Comparison of ENCODE assay signal across 8 cellular contexts in the genomic region with DNA sequence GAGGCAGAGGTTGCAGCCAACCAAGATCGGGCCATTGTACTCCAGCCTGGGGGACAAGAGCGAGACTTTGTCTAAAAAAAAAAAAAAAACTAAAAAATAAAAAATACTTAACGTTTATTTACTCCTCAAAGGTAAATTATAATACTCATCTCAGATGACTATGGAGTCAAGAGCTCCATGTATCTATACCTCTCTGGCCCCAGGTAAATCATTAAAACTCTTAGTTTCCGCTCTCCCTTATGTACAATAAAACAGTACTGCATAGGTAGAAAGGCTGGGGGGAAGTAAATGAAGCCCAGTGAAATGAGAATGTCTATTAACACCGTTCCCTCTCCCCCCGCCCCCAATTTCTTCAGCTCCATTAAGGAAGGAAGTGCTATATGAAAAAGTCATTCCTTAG. TPM values are rescaled to one million over a fixed set of nuclear protein-coding genes. Genes with fewer than 3 reads are reported as not detected.
A peak's percentile ranks its signal among the peaks of the same experiment; 100 is the strongest.
DNase-seq lines count a peak whose midpoint lies in the region; ATAC-seq and TF ChIP-seq lines count a peak whose summit lies in the region.

No MANE protein-coding gene starts in this region.

- TF ChIP-seq CTCF in dorsolateral prefrontal cortex (IDR thresholded peaks at IDR 0.05 in 54 of 56, conservative IDR thresholded peaks at IDR 0.05 in 2 of 56; ENCODE audit: low read depth in 1 of 56, partially characterized antibody in 56 of 56) (no peak), nephron (IDR thresholded peaks at IDR 0.05; ENCODE audit: unreplicated experiment in 3 of 3) (no peak), left lung (IDR thresholded peaks at IDR 0.05) (no peak)

- H3K9me3 ChIP-seq in BLaER1, result no peaks in the 10 kb centered on the region
- H3K9me3 ChIP-seq in left lung, result no peaks in the 10 kb centered on the region

- intact Hi-C loops in dorsolateral prefrontal cortex (cut with DNase I) (loop anchor here (5.0 kb wide), 1 partner anchor 34 kb away; the partner anchor contains the start of gene PNRC1 (in 2 of the 2)), left lung (cut with DNase I) (no loop called here)

- no peak overlapping the region for H3K27ac ChIP-seq in BLaER1
- H3K27ac ChIP-seq in dorsolateral prefrontal cortex, result no peak overlapping the region
- no peak overlapping the region for H3K27ac ChIP-seq in left lung

- H3K36me3 ChIP-seq in BLaER1 (no peaks in the 10 kb centered on the region), left lung (no peaks in the 10 kb centered on the region)

- peaks cover 5% of the 10 kb centered on the region for H3K36me3 Mint-ChIP-seq in nephron (ENCODE audit: low read depth)

- peak overlapping the region; percentile 76 for H3K4me2 ChIP-seq in BLaER1

- H3K9ac ChIP-seq in BLaER1, result no peak overlapping the region

- 0 out of 2 replicates have a peak, but pooled peaks cover 3% of the 10 kb centered on the region for H3K4me1 ChIP-seq in BLaER1
- peaks cover 0 to 11% of the 10 kb centered on the region in 2 donors for H3K4me1 ChIP-seq in left lung

- H3K4me3 Mint-ChIP-seq in nephron, result peak overlapping the region; percentile 88 to 94 (median 92)

- DNase-seq in KBM-7 (peak; percentile 37), dorsolateral prefrontal cortex (no peak), GM19240 (ENCODE audit: insufficient read length, low spot score) (no peak), left lung (no peak)

- H3K9me3 Mint-ChIP-seq in nephron, result no peaks in the 10 kb centered on the region

- H3K27me3 Mint-ChIP-seq in nephron (ENCODE audit: low read depth), result no peaks in the 10 kb centered on the region

- in situ Hi-C loops in KBM-7 (cut with MboI; ENCODE audit: low pct_unique_long_range_greater_than_20kb, low sequenced_read_pairs), result no loop called here

- peaks cover 7% of the 10 kb centered on the region for H3K4me1 Mint-ChIP-seq in nephron

- H3K27ac Mint-ChIP-seq in nephron, result peak overlapping the region; percentile 77 to 93 (median 89)

- H4K20me1 ChIP-seq in BLaER1, result no peaks in the 10 kb centered on the region

- no peak overlapping the region for H3K4me3 ChIP-seq in BLaER1
- H3K4me3 ChIP-seq in dorsolateral prefrontal cortex, result peak overlapping the region in 58 of 59 donors; percentile 65 to 88 (median 76)
- H3K4me3 ChIP-seq in left lung, result peak overlapping the region in 1 of 2 donors; percentile 64

- H3K27me3 ChIP-seq in BLaER1, result peaks cover 21% of the 10 kb centered on the region; the same call in 1 of the 2 replicates
- H3K27me3 ChIP-seq in dorsolateral prefrontal cortex, result no peaks in the 10 kb centered on the region
- H3K27me3 ChIP-seq in left lung, result no peaks in the 10 kb centered on the region

- ATAC-seq in left lung, result no peak
- no peak for ATAC-seq in GM19467 (IDR thresholded peaks at IDR 0.05; ENCODE audit: unreplicated experiment)
- ATAC-seq in GM19035 (IDR thresholded peaks at IDR 0.05; ENCODE audit: unreplicated experiment), result no peak

RNA-seq across cellular contexts. Expression of gene SRSF12, which starts 1.2 kb away (rescaled TPM):
- total RNA-seq in dorsolateral prefrontal cortex (10 to 100 TPM in 100 of 120 experiments, 1 to 10 TPM in 20; 5.9 to 23.4 (median 13.3) TPM), left lung (under 1 TPM; 0.63 to 0.76 TPM)

RNA-seq across cellular contexts. Expression of gene PM20D2, which starts 29.2 kb away (rescaled TPM):
- total RNA-seq in dorsolateral prefrontal cortex (10 to 100 TPM in 15 of 120 experiments, 1 to 10 TPM in 105; 4.7 to 11.2 (median 8.2) TPM), left lung (10 to 100 TPM in 1 of 2 donors, 1 to 10 TPM in 1; 8.6 to 11.4 TPM)

RNA-seq across cellular contexts. Expression of gene PNRC1, which starts 36.2 kb away (rescaled TPM):
- 100 to 1,000 TPM; 135 to 273 (median 176) TPM for total RNA-seq in dorsolateral prefrontal cortex
- total RNA-seq in left lung, result 100 to 1,000 TPM; 143 to 153 TPM

Comparison
In these comparisons a context has a peak if more than half of its experiments do, and no peak if none do; other contexts are left out.
1. intact Hi-C loops: an anchor here in dorsolateral prefrontal cortex (5.0 kb wide); none called in left lung.